15 cellular contexts compared by ENCODE assay signal in genomic region chr11:124823512-124824376, GRCh38.
"Had no signal": no experiment of that assay in that cellular context is flagged by ENCODE, and none has a peak within 500 bp of the region (broad histone marks: within the 10 kb centered on the region; RNA-seq: fewer than 3 reads in every experiment).

No MANE protein-coding gene starts in this region.

- H3K9me3 ChIP-seq: esophagus squamous epithelium, tibial artery, vagina had no signal

- H3K4me1 ChIP-seq: esophagus squamous epithelium, tibial artery, vagina had no signal

- DNase-seq: activated CD4-positive, alpha-beta T cell treated with anti-CD3 and anti-CD28 coated beads, Interleukin-2, amount 50 U/mL, for 4 hours; activated gamma-delta T cell treated with Interleukin-2 at 50 U/mL for 16 hours; effector memory CD8-positive, alpha-beta T cell; esophagus squamous epithelium; midbrain; nephron progenitor cell; nucleus accumbens; retina; stimulated activated CD4-positive, alpha-beta T cell treated with anti-CD3 and anti-CD28 coated beads, Interleukin-2, amount 100 ng/mL, for 24 hours; stimulated activated naive CD8-positive, alpha-beta T cell treated with anti-CD3 and anti-CD28 coated beads, Interleukin-15, Interleukin-2, amounts not matched to agents 100 U/mL and 50 U/mL, for 24 hours; substantia nigra; T-helper 2 cell; tibial artery had no signal

- H3K36me3 ChIP-seq: cardiac muscle cell, esophagus squamous epithelium, tibial artery, vagina had no signal

- ATAC-seq: effector memory CD8-positive, alpha-beta T cell; stimulated activated naive CD8-positive, alpha-beta T cell treated with anti-CD3 and anti-CD28 coated beads, Interleukin-15, Interleukin-2, amounts not matched to agents 100 U/mL and 50 U/mL, for 24 hours had no signal

- H3K4me3 ChIP-seq: cardiac muscle cell, esophagus squamous epithelium, tibial artery, vagina had no signal

- H3K27ac ChIP-seq: cardiac muscle cell, esophagus squamous epithelium, tibial artery, vagina had no signal

- H3K27me3 ChIP-seq: vagina had no signal
